In genomic region chr1:150165622-150166612, GRCh38 we compare ENCODE assay signal across 8 cellular contexts. TPM values are rescaled to one million over a fixed set of nuclear protein-coding genes. Genes with fewer than 3 reads are reported as not detected.
DNase-seq lines count a peak whose midpoint lies in the region; ATAC-seq lines count a peak whose summit lies in the region.

No MANE protein-coding gene starts in this region.

- ATAC-seq in HG02938 (IDR thresholded peaks at IDR 0.05; ENCODE audit: unreplicated experiment) = no peak
- no peak for ATAC-seq in GM18868 (IDR thresholded peaks at IDR 0.05; ENCODE audit: unreplicated experiment)

- peak overlapping the region; percentile 11 for H3K27ac ChIP-seq in substantia nigra (ENCODE audit: low read depth, low read length, poor library complexity, severe bottlenecking)

- in situ Hi-C loops in Caki2 (cut with HindIII; ENCODE audit: low pct_unique_long_range_greater_than_20kb, low sequenced_read_pairs) = no loop called here

- DNase-seq in Caki2 (ENCODE audit: low read depth) = peak; percentile 26
- DNase-seq in HT1080 (ENCODE audit: low read depth) = peak; percentile 59
- DNase-seq in SHP77 treated with DMSO at 0.1 percent for 48 hours (lab: John Stamatoyannopoulos, UW) = peak; percentile 44
- peak; percentile 39 for DNase-seq in amniotic epithelial cell (ENCODE audit: low read depth)
- peak; percentile 79 for DNase-seq in left kidney (ENCODE audit: low read depth, low spot score)
- peak in 16 of 49 donors; percentile 11 to 45 (median 20) for DNase-seq in substantia nigra (lab: John Stamatoyannopoulos, UW)

RNA-seq across cellular contexts. Expression of gene PLEKHO1, which starts 16.2 kb away (rescaled TPM):
- total RNA-seq in Caki2 (2014; rRNA removed; shearing (Covaris generic); ENCODE audit: low replicate concordance) = 4.0 and 8.0 TPM in 2 replicates
- total RNA-seq in HT1080 (2014; rRNA removed; shearing (Covaris generic)) = 45.1 and 50.1 TPM in 2 replicates
- polyA plus RNA-seq in HT1080 (2015; cell fraction: cytosol; rRNA removed) = 23.4 and 26.7 TPM in 2 replicates
- 26.2 and 28.5 TPM in 2 replicates for polyA plus RNA-seq in HT1080 (2015; cell fraction: nucleus; rRNA removed)
